8 cellular contexts compared by ENCODE assay signal in genomic region chr9:128371622-128372117, GRCh38. TPM values are rescaled to one million over a fixed set of nuclear protein-coding genes. Genes with fewer than 3 reads are reported as not detected.
A peak's percentile ranks its signal among the peaks of the same experiment; 100 is the strongest.
DNase-seq lines count a peak whose midpoint lies in the region; ATAC-seq and TF ChIP-seq lines count a peak whose summit lies in the region.

No MANE protein-coding gene starts in this region.

- POLR2A ChIA-PET in CD4-positive, alpha-beta T cell (lab: Charles Lee) = interaction anchor here (1.1 to 2.9 kb wide), 12 partner anchors 10 to 458 kb away, joined by 3 to 30 read pairs (median 8); partner anchors contain the start of genes CERCAM, GLE1, GOLGA2 and SET

- H3K4me2 ChIP-seq in OCI-LY1 (ENCODE audit: low read length) = peak overlapping the region; percentile 96
- H3K4me2 ChIP-seq in neural progenitor cell = peak overlapping the region; percentile 84

- H3K27me3 Mint-ChIP-seq in CD4-positive, alpha-beta T cell = no peaks in the 10 kb centered on the region
- peaks cover 6 to 9% of the 10 kb centered on the region in 2 donors for H3K27me3 Mint-ChIP-seq in effector memory CD8-positive, alpha-beta T cell
- H3K27me3 Mint-ChIP-seq in neural progenitor cell (ENCODE audit: insufficient read depth, low read depth) = peaks cover 6% of the 10 kb centered on the region

- DNase-seq in CD4-positive, alpha-beta T cell = no peak
- no peak for DNase-seq in effector memory CD8-positive, alpha-beta T cell
- DNase-seq in neural progenitor cell (ENCODE audit: low spot score) (no peak), germinal center (ENCODE audit: low spot score) (no peak), NCI-H774 (lab: John Stamatoyannopoulos, UW) (no peak), GF-D8 (lab: John Stamatoyannopoulos, UW) (no peak), NCI-H526 (lab: John Stamatoyannopoulos, UW) (no peak)

- no peaks in the 10 kb centered on the region for H3K9me3 Mint-ChIP-seq in CD4-positive, alpha-beta T cell
- no peaks in the 10 kb centered on the region for H3K9me3 Mint-ChIP-seq in effector memory CD8-positive, alpha-beta T cell
- no peaks in the 10 kb centered on the region for H3K9me3 Mint-ChIP-seq in neural progenitor cell

- H3K36me3 ChIP-seq in OCI-LY1 (ENCODE audit: insufficient read depth, low read length) = peaks cover 15% of the 10 kb centered on the region; the same call in 1 of the 2 replicates
- no peaks in the 10 kb centered on the region for H3K36me3 ChIP-seq in neural progenitor cell

- H3K4me3 ChIP-seq in OCI-LY1 (ENCODE audit: low read depth, low read length, poor library complexity, severe bottlenecking) (peak overlapping the region; percentile 85), neural progenitor cell (peak overlapping the region; percentile 79)

- H3K79me2 ChIP-seq in OCI-LY1 (ENCODE audit: insufficient read depth, low read length) = peaks cover 22% of the 10 kb centered on the region
- H3K79me2 ChIP-seq in neural progenitor cell (ENCODE audit: low read depth) = peaks cover 14% of the 10 kb centered on the region

- peaks cover 34% of the 10 kb centered on the region for H3K4me1 Mint-ChIP-seq in CD4-positive, alpha-beta T cell (ENCODE audit: low read depth)
- H3K4me1 Mint-ChIP-seq in effector memory CD8-positive, alpha-beta T cell (ENCODE audit: low read depth in 2 of 2) = peaks cover 28 to 35% of the 10 kb centered on the region in 2 donors
- H3K4me1 Mint-ChIP-seq in neural progenitor cell = peaks cover 38% of the 10 kb centered on the region

- TF ChIP-seq CTCF in CD4-positive, alpha-beta T cell (IDR thresholded peaks at IDR 0.05) = no peak
- TF ChIP-seq CTCF in OCI-LY1 (IDR thresholded peaks at IDR 0.05; ENCODE audit: low read length) (no peak), neural progenitor cell (IDR thresholded peaks at IDR 0.05) (no peak)

- H3K9ac ChIP-seq in OCI-LY1 (ENCODE audit: low read length) (peak overlapping the region; percentile 78), neural progenitor cell (peak overlapping the region; percentile 69)

- H3F3A ChIP-seq in OCI-LY1 (ENCODE audit: insufficient read depth, low read length) = no peaks in the 10 kb centered on the region
- H3F3A ChIP-seq in neural progenitor cell (ENCODE audit: low read depth) = peaks cover 6% of the 10 kb centered on the region

- H2AFZ ChIP-seq in OCI-LY1 (ENCODE audit: low read length) (no peak overlapping the region), neural progenitor cell (replicated peaks) (peak overlapping the region; percentile 67)

- no peaks in the 10 kb centered on the region for H3K27me3 ChIP-seq in CD4-positive, alpha-beta T cell (ENCODE audit: control insufficient read depth, insufficient read depth, low read length)
- H3K27me3 ChIP-seq in OCI-LY1 (ENCODE audit: insufficient read depth, low read length) (no peaks in the 10 kb centered on the region), neural progenitor cell (peaks cover 40% of the 10 kb centered on the region)

- H3K27ac Mint-ChIP-seq in CD4-positive, alpha-beta T cell = peak overlapping the region; percentile 94
- peak overlapping the region; percentile 95 to 98 for H3K27ac Mint-ChIP-seq in effector memory CD8-positive, alpha-beta T cell
- H3K27ac Mint-ChIP-seq in neural progenitor cell = peak overlapping the region; percentile 64

- H3K4me1 ChIP-seq in OCI-LY1 (ENCODE audit: insufficient read depth, low read length, severe bottlenecking) (peaks cover 21% of the 10 kb centered on the region), neural progenitor cell (peaks cover 4% of the 10 kb centered on the region)

- H4K20me1 ChIP-seq in OCI-LY1 (ENCODE audit: insufficient read depth, low read length) (no peaks in the 10 kb centered on the region), neural progenitor cell (ENCODE audit: low read depth) (peaks cover 40% of the 10 kb centered on the region)

- intact Hi-C loops in CD4-positive, alpha-beta T cell (cut with DNase I, micrococcal nuclease) = loop anchor here (1.0 to 5.0 kb wide), 10 partner anchors 9 to 401 kb away; partner anchors contain the start of genes COQ4 (in 2 of the 2), TRUB2 (in 2 of the 2), DNM1 (in 1 of the 2) and GLE1 (in 1 of the 2)

- H3K4me3 Mint-ChIP-seq in CD4-positive, alpha-beta T cell = peak overlapping the region; percentile 97
- H3K4me3 Mint-ChIP-seq in effector memory CD8-positive, alpha-beta T cell = peak overlapping the region; percentile 87 to 99
- H3K4me3 Mint-ChIP-seq in neural progenitor cell = peak overlapping the region; percentile 97

- H3K36me3 Mint-ChIP-seq in CD4-positive, alpha-beta T cell (ENCODE audit: low read depth) = peaks cover 46% of the 10 kb centered on the region
- H3K36me3 Mint-ChIP-seq in effector memory CD8-positive, alpha-beta T cell (ENCODE audit: insufficient read depth) = peaks cover 14% of the 10 kb centered on the region
- H3K36me3 Mint-ChIP-seq in neural progenitor cell = peaks cover 9% of the 10 kb centered on the region

- ATAC-seq in CD4-positive, alpha-beta T cell (ENCODE audit: poor library complexity) = no peak
- no peak for ATAC-seq in effector memory CD8-positive, alpha-beta T cell (replicated peaks)

- peak overlapping the region; percentile 68 for H3K27ac ChIP-seq in CD4-positive, alpha-beta T cell (ENCODE audit: low read depth, low read length)
- H3K27ac ChIP-seq in OCI-LY1 (ENCODE audit: low read depth, low read length, poor library complexity, severe bottlenecking) = no peak overlapping the region
- no peak overlapping the region for H3K27ac ChIP-seq in neural progenitor cell

- H3K9me2 ChIP-seq in OCI-LY1 (ENCODE audit: low read depth, low read length) = no peaks in the 10 kb centered on the region

- no peaks in the 10 kb centered on the region for H3K9me3 ChIP-seq in CD4-positive, alpha-beta T cell (ENCODE audit: control insufficient read depth, low read length)
- H3K9me3 ChIP-seq in OCI-LY1 (ENCODE audit: low read length) (no peaks in the 10 kb centered on the region), neural progenitor cell (ENCODE audit: low read depth) (no peaks in the 10 kb centered on the region)

- CTCF ChIA-PET in CD4-positive, alpha-beta T cell (lab: Charles Lee) = interaction anchor here (0.9 to 2.7 kb wide), 4 partner anchors 10 to 77 kb away, joined by 4 to 27 read pairs (median 7); no protein-coding TSS in a partner anchor

RNA-seq across cellular contexts. Expression of gene URM1, which starts 0.5 kb away (rescaled TPM):
- 10 to 100 TPM; 28.4 to 28.8 TPM for total RNA-seq in CD4-positive, alpha-beta T cell
- 10.3 and 21.7 TPM in 2 replicates for total RNA-seq in neural progenitor cell (ENCODE audit: low replicate concordance)

RNA-seq across cellular contexts. Expression of gene SLC27A4, which starts 31.3 kb away (rescaled TPM):
- total RNA-seq in CD4-positive, alpha-beta T cell = 1 to 10 TPM; 2.2 to 3.1 TPM
- 4.4 and 8.6 TPM in 2 replicates for total RNA-seq in neural progenitor cell (ENCODE audit: low replicate concordance)

RNA-seq across cellular contexts. Expression of gene CERCAM, which starts 49.0 kb away (rescaled TPM):
- under 1 TPM; 0.30 to 0.31 TPM for total RNA-seq in CD4-positive, alpha-beta T cell
- total RNA-seq in neural progenitor cell (ENCODE audit: low replicate concordance) = 2.0 TPM in 1 of 2 replicates, not detected in the other

RNA-seq across cellular contexts. Expression of gene COQ4, which starts 49.0 kb away (rescaled TPM):
- 10 to 100 TPM; 20.7 to 21.7 TPM for total RNA-seq in CD4-positive, alpha-beta T cell
- total RNA-seq in neural progenitor cell (ENCODE audit: low replicate concordance) = 16.8 and 39.0 TPM in 2 replicates

RNA-seq across cellular contexts. Expression of gene TRUB2, which starts 49.4 kb away (rescaled TPM):
- total RNA-seq in CD4-positive, alpha-beta T cell = 1 to 10 TPM; 4.8 to 6.5 TPM
- 8.3 and 9.2 TPM in 2 replicates for total RNA-seq in neural progenitor cell (ENCODE audit: low replicate concordance)
